ENCODE assay signal across 1 cellular context in the genomic region with DNA sequence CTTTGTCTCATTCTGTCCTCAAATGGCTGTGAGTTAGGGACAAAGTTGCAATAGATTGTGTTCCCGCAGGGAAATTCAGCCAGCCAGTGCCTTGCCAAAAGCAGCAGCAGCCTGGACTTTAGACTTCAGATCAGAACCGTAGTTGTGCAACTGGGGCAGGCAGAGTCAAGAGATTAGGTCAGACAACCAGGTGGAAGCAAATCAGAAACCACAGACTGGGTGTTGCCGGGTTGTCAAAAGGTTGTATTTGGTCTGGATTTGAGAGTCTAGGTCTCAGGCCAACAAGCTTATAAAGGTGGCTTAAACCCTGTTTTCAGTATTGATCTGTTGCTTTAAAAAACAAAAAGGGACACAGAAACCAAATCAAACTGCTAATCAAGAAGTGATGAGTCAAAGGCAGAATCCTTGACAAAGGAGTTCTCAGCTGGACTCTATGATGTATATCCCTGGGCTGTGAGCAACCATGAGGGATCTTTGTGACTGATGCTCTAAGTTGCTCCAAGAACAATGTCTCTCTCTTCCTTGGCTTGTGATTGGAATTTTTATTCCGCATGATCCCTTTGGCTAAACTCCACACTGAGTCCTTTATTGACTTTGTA.
TF ChIP-seq lines count a peak whose summit lies in the region.

No MANE protein-coding gene starts in this region.

TF ChIP-seq in HepG2, 621 proteins besides CTCF, POLR2A, EP300 and RAD21 (continued from another document and continues in another):
- TF ChIP-seq, protein P1, sequence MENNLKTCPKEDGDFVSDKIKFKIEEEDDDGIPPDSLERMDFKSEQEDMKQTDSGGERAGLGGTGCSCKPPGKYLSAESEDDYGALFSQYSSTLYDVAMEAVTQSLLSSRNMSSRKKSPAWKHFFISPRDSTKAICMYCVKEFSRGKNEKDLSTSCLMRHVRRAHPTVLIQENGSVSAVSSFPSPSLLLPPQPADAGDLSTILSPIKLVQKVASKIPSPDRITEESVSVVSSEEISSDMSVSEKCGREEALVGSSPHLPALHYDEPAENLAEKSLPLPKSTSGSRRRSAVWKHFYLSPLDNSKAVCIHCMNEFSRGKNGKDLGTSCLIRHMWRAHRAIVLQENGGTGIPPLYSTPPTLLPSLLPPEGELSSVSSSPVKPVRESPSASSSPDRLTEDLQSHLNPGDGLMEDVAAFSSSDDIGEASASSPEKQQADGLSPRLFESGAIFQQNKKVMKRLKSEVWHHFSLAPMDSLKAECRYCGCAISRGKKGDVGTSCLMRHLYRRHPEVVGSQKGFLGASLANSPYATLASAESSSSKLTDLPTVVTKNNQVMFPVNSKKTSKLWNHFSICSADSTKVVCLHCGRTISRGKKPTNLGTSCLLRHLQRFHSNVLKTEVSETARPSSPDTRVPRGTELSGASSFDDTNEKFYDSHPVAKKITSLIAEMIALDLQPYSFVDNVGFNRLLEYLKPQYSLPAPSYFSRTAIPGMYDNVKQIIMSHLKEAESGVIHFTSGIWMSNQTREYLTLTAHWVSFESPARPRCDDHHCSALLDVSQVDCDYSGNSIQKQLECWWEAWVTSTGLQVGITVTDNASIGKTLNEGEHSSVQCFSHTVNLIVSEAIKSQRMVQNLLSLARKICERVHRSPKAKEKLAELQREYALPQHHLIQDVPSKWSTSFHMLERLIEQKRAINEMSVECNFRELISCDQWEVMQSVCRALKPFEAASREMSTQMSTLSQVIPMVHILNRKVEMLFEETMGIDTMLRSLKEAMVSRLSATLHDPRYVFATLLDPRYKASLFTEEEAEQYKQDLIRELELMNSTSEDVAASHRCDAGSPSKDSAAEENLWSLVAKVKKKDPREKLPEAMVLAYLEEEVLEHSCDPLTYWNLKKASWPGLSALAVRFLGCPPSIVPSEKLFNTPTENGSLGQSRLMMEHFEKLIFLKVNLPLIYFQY (CRISPR knock-in tag; IDR thresholded peaks at IDR 0.05; ENCODE audit: borderline replicate concordance) = peak; percentile 88; the same call in 1 of the 2 replicates
- peak; percentile 70; the same call in 1 of the 2 replicates for TF ChIP-seq ZNF580 (CRISPR knock-in tag; IDR thresholded peaks at IDR 0.05; ENCODE audit: borderline replicate concordance, low read depth)
- TF ChIP-seq, protein P2, sequence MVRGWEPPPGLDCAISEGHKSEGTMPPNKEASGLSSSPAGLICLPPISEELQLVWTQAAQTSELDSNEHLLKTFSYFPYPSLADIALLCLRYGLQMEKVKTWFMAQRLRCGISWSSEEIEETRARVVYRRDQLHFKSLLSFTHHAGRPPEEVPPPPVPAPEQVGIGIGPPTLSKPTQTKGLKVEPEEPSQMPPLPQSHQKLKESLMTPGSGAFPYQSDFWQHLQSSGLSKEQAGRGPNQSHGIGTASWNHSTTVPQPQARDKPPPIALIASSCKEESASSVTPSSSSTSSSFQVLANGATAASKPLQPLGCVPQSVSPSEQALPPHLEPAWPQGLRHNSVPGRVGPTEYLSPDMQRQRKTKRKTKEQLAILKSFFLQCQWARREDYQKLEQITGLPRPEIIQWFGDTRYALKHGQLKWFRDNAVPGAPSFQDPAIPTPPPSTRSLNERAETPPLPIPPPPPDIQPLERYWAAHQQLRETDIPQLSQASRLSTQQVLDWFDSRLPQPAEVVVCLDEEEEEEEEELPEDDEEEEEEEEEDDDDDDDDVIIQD (CRISPR knock-in tag; IDR thresholded peaks at IDR 0.05; ENCODE audit: low read depth) = peak; percentile 77
- TF ChIP-seq ZNF567 (CRISPR knock-in tag; IDR thresholded peaks at IDR 0.05; ENCODE audit: borderline replicate concordance) = 0 out of 2 replicates have a peak, but pooled peaks have one; percentile 52
- TF ChIP-seq, protein P3, sequence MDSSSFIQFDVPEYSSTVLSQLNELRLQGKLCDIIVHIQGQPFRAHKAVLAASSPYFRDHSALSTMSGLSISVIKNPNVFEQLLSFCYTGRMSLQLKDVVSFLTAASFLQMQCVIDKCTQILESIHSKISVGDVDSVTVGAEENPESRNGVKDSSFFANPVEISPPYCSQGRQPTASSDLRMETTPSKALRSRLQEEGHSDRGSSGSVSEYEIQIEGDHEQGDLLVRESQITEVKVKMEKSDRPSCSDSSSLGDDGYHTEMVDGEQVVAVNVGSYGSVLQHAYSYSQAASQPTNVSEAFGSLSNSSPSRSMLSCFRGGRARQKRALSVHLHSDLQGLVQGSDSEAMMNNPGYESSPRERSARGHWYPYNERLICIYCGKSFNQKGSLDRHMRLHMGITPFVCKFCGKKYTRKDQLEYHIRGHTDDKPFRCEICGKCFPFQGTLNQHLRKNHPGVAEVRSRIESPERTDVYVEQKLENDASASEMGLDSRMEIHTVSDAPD (CRISPR knock-in tag; IDR thresholded peaks at IDR 0.05) = peak; percentile 96
- TF ChIP-seq HNF1B (CRISPR knock-in tag; IDR thresholded peaks at IDR 0.05) = peak; percentile 87
- TF ChIP-seq ZMAT3 (CRISPR knock-in tag; conservative IDR thresholded peaks at IDR 0.05) = 0 out of 2 replicates have a peak, but pooled peaks have one; percentile 42
- no peak for TF ChIP-seq FOXA1 (IDR thresholded peaks at IDR 0.05)
- peak; percentile 21; the same call in 1 of the 2 replicates for TF ChIP-seq FOXA1 (CRISPR knock-in tag; IDR thresholded peaks at IDR 0.05)
- peak; percentile 63 for TF ChIP-seq IRF2 (CRISPR knock-in tag; IDR thresholded peaks at IDR 0.05)
- no peak for TF ChIP-seq RARG (CRISPR knock-in tag; IDR thresholded peaks at IDR 0.05; ENCODE audit: low read depth)
- TF ChIP-seq, protein P4, sequence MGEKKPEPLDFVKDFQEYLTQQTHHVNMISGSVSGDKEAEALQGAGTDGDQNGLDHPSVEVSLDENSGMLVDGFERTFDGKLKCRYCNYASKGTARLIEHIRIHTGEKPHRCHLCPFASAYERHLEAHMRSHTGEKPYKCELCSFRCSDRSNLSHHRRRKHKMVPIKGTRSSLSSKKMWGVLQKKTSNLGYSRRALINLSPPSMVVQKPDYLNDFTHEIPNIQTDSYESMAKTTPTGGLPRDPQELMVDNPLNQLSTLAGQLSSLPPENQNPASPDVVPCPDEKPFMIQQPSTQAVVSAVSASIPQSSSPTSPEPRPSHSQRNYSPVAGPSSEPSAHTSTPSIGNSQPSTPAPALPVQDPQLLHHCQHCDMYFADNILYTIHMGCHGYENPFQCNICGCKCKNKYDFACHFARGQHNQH (CRISPR knock-in tag; IDR thresholded peaks at IDR 0.05) = peak; percentile 75; the same call in 1 of the 2 replicates
- TF ChIP-seq TOPORS (CRISPR knock-in tag; IDR thresholded peaks at IDR 0.05) = 0 out of 2 replicates have a peak, but pooled peaks have one; percentile 52
- TF ChIP-seq NONO (IDR thresholded peaks at IDR 0.05) = no peak
- peak; percentile 79 for TF ChIP-seq NONO (CRISPR knock-in tag; conservative IDR thresholded peaks at IDR 0.05)
- 0 out of 2 replicates have a peak, but pooled peaks have one; percentile 65 for TF ChIP-seq NFIC (IDR thresholded peaks at IDR 0.05; ENCODE audit: low read length)
- TF ChIP-seq ZMYM3 (CRISPR knock-in tag; IDR thresholded peaks at IDR 0.05) = peak; percentile 81; the same call in 1 of the 2 replicates
- TF ChIP-seq, protein P5, sequence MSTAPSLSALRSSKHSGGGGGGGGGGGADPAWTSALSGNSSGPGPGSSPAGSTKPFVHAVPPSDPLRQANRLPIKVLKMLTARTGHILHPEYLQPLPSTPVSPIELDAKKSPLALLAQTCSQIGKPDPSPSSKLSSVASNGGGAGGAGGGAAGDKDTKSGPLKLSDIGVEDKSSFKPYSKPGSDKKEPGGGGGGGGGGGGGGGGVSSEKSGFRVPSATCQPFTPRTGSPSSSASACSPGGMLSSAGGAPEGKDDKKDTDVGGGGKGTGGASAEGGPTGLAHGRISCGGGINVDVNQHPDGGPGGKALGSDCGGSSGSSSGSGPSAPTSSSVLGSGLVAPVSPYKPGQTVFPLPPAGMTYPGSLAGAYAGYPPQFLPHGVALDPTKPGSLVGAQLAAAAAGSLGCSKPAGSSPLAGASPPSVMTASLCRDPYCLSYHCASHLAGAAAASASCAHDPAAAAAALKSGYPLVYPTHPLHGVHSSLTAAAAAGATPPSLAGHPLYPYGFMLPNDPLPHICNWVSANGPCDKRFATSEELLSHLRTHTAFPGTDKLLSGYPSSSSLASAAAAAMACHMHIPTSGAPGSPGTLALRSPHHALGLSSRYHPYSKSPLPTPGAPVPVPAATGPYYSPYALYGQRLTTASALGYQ (CRISPR knock-in tag; IDR thresholded peaks at IDR 0.05) = peak; percentile 36; the same call in 1 of the 2 replicates
- TF ChIP-seq RFXAP (CRISPR knock-in tag; IDR thresholded peaks at IDR 0.05; ENCODE audit: borderline replicate concordance) = peak; percentile 95
- TF ChIP-seq ZNF788 (CRISPR knock-in tag; IDR thresholded peaks at IDR 0.05; ENCODE audit: borderline replicate concordance) = peak; percentile 77; the same call in 1 of the 2 replicates
- peak; percentile 51 for TF ChIP-seq XRCC5 (optimal IDR thresholded peaks at IDR 0.05; ENCODE audit: low read length)
- TF ChIP-seq SMYD3 (CRISPR knock-in tag; IDR thresholded peaks at IDR 0.05) = 0 out of 2 replicates have a peak, but pooled peaks have one; percentile 64
- TF ChIP-seq UBTF (CRISPR knock-in tag; IDR thresholded peaks at IDR 0.05) = 0 out of 2 replicates have a peak, but pooled peaks have one; percentile 32
- TF ChIP-seq, protein P6, sequence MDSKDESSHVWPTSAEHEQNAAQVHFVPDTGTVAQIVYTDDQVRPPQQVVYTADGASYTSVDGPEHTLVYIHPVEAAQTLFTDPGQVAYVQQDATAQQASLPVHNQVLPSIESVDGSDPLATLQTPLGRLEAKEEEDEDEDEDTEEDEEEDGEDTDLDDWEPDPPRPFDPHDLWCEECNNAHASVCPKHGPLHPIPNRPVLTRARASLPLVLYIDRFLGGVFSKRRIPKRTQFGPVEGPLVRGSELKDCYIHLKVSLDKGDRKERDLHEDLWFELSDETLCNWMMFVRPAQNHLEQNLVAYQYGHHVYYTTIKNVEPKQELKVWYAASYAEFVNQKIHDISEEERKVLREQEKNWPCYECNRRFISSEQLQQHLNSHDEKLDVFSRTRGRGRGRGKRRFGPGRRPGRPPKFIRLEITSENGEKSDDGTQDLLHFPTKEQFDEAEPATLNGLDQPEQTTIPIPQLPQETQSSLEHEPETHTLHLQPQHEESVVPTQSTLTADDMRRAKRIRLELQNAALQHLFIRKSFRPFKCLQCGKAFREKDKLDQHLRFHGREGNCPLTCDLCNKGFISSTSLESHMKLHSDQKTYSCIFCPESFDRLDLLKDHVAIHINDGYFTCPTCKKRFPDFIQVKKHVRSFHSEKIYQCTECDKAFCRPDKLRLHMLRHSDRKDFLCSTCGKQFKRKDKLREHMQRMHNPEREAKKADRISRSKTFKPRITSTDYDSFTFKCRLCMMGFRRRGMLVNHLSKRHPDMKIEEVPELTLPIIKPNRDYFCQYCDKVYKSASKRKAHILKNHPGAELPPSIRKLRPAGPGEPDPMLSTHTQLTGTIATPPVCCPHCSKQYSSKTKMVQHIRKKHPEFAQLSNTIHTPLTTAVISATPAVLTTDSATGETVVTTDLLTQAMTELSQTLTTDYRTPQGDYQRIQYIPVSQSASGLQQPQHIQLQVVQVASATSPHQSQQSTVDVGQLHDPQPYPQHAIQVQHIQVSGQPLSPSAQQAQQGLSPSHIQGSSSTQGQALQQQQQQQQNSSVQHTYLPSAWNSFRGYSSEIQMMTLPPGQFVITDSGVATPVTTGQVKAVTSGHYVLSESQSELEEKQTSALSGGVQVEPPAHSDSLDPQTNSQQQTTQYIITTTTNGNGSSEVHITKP (CRISPR knock-in tag; IDR thresholded peaks at IDR 0.05; ENCODE audit: low read depth) = no peak
- TF ChIP-seq ZBTB37 (CRISPR knock-in tag; IDR thresholded peaks at IDR 0.05) = no peak; the same call in 1 of the 2 replicates
- TF ChIP-seq MAFK (conservative IDR thresholded peaks at IDR 0.05 in 1 of 2, IDR thresholded peaks at IDR 0.05 in 1 of 2; ENCODE audit: low read length in 2 of 2) = 0 out of 4 replicates have a peak, but pooled peaks of 1 of the 2 experiments have one; percentile 2
- no peak for TF ChIP-seq ZNF558 (CRISPR knock-in tag; IDR thresholded peaks at IDR 0.05; ENCODE audit: borderline replicate concordance)
